In genomic region chr12:9634177-9634803, GRCh38 we compare ENCODE assay signal across 8 cellular contexts. TPM values are rescaled to one million over a fixed set of nuclear protein-coding genes. Genes with fewer than 3 reads are reported as not detected.
DNase-seq lines count a peak whose midpoint lies in the region; ATAC-seq, FAIRE-seq and TF ChIP-seq lines count a peak whose summit lies in the region.

No MANE protein-coding gene starts in this region.

- TF ChIP-seq CTCF in mesothelial cell of epicardium (IDR thresholded peaks at IDR 0.05; ENCODE audit: unreplicated experiment): peak; percentile 76

- DNase-seq in activated gamma-delta T cell treated with Interleukin-2 at 50 U/mL for 16 hours: peak; percentile 82
- DNase-seq in activated gamma-delta T cell (lab: John Stamatoyannopoulos, UW): no peak
- DNase-seq in MV-4-11 (lab: John Stamatoyannopoulos, UW): peak; percentile 47
- peak; percentile 73 for DNase-seq in activated CD4-positive, CD25-positive, alpha-beta regulatory T cell treated with anti-CD3 and anti-CD28 coated beads, Interleukin-2, amount 50 U/mL, for 72 hours
- DNase-seq in central memory CD8-positive, alpha-beta T cell (ENCODE audit: low spot score in 2 of 2): peak; percentile 72 to 75
- DNase-seq in mesothelial cell of epicardium (ENCODE audit: low spot score in 2 of 2, unreplicated experiment in 2 of 2): no peak
- no peak for DNase-seq in urothelium cell line (ENCODE audit: low spot score)

- H3K9me3 Mint-ChIP-seq in central memory CD8-positive, alpha-beta T cell: no peaks in the 10 kb centered on the region
- H3K9me3 Mint-ChIP-seq in mesothelial cell of epicardium: peaks cover 31% of the 10 kb centered on the region
- H3K9me3 Mint-ChIP-seq in stimulated activated naive CD8-positive, alpha-beta T cell treated with anti-CD3 and anti-CD28 coated beads, Interleukin-15, Interleukin-2, amounts not matched to agents 100 ng/mL and 50 ng/mL, for 24 hours: no peaks in the 10 kb centered on the region

- FAIRE-seq in urothelium cell line (lab: Jason Lieb, UNC): no peak

- peak overlapping the region; percentile 9 for H3K4me3 Mint-ChIP-seq in central memory CD8-positive, alpha-beta T cell
- no peak overlapping the region for H3K4me3 Mint-ChIP-seq in mesothelial cell of epicardium
- peak overlapping the region; percentile 59 for H3K4me3 Mint-ChIP-seq in stimulated activated naive CD8-positive, alpha-beta T cell treated with anti-CD3 and anti-CD28 coated beads, Interleukin-15, Interleukin-2, amounts not matched to agents 100 ng/mL and 50 ng/mL, for 24 hours

- ATAC-seq in central memory CD8-positive, alpha-beta T cell (replicated peaks; ENCODE audit: extremely low read depth, poor library complexity, severe bottlenecking): peak; percentile 86

- peak overlapping the region; percentile 65 for H3K27ac Mint-ChIP-seq in central memory CD8-positive, alpha-beta T cell (ENCODE audit: low read depth)
- no peak overlapping the region for H3K27ac Mint-ChIP-seq in mesothelial cell of epicardium
- H3K27ac Mint-ChIP-seq in stimulated activated naive CD8-positive, alpha-beta T cell treated with anti-CD3 and anti-CD28 coated beads, Interleukin-15, Interleukin-2, amounts not matched to agents 100 ng/mL and 50 ng/mL, for 24 hours: peak overlapping the region; percentile 72

- H3K4me1 Mint-ChIP-seq in central memory CD8-positive, alpha-beta T cell: peaks cover 51% of the 10 kb centered on the region
- H3K4me1 Mint-ChIP-seq in mesothelial cell of epicardium: peaks cover 8% of the 10 kb centered on the region
- peaks cover 55% of the 10 kb centered on the region for H3K4me1 Mint-ChIP-seq in stimulated activated naive CD8-positive, alpha-beta T cell treated with anti-CD3 and anti-CD28 coated beads, Interleukin-15, Interleukin-2, amounts not matched to agents 100 ng/mL and 50 ng/mL, for 24 hours (ENCODE audit: low read depth)

- H3K27me3 Mint-ChIP-seq in central memory CD8-positive, alpha-beta T cell: no peaks in the 10 kb centered on the region
- no peaks in the 10 kb centered on the region for H3K27me3 Mint-ChIP-seq in mesothelial cell of epicardium (ENCODE audit: low read depth)
- no peaks in the 10 kb centered on the region for H3K27me3 Mint-ChIP-seq in stimulated activated naive CD8-positive, alpha-beta T cell treated with anti-CD3 and anti-CD28 coated beads, Interleukin-15, Interleukin-2, amounts not matched to agents 100 ng/mL and 50 ng/mL, for 24 hours

- H3K36me3 Mint-ChIP-seq in central memory CD8-positive, alpha-beta T cell (ENCODE audit: insufficient read depth): peaks cover 5% of the 10 kb centered on the region
- H3K36me3 Mint-ChIP-seq in mesothelial cell of epicardium: peaks cover 14% of the 10 kb centered on the region
- peaks cover 15% of the 10 kb centered on the region for H3K36me3 Mint-ChIP-seq in stimulated activated naive CD8-positive, alpha-beta T cell treated with anti-CD3 and anti-CD28 coated beads, Interleukin-15, Interleukin-2, amounts not matched to agents 100 ng/mL and 50 ng/mL, for 24 hours (ENCODE audit: low read depth)

RNA-seq across cellular contexts. Expression of gene KLRB1, which starts 26.6 kb away (rescaled TPM):
- not detected in 3 replicates for total RNA-seq in mesothelial cell of epicardium

RNA-seq across cellular contexts. Expression of gene CLEC2D, which starts 35.2 kb away (rescaled TPM):
- total RNA-seq in mesothelial cell of epicardium: 20.7 to 21.8 TPM (median 21.7 TPM) in 3 replicates

Comparison
In these comparisons a context has a peak if more than half of its experiments do, and no peak if none do; other contexts are left out.
1. DNase-seq: peak in activated gamma-delta T cell treated with Interleukin-2 at 50 U/mL for 16 hours (single experiment), MV-4-11 (single experiment), activated CD4-positive, CD25-positive, alpha-beta regulatory T cell treated with anti-CD3 and anti-CD28 coated beads, Interleukin-2, amount 50 U/mL, for 72 hours (single experiment) and central memory CD8-positive, alpha-beta T cell (2 of 2); none in activated gamma-delta T cell (single experiment), mesothelial cell of epicardium (0 of 2) and urothelium cell line (single experiment).